In genomic region chr12:131711551-131712205, GRCh38 we compare ENCODE assay signal across 8 cellular contexts. TPM values are rescaled to one million over a fixed set of nuclear protein-coding genes. Genes with fewer than 3 reads are reported as not detected.
DNase-seq lines count a peak whose midpoint lies in the region; ATAC-seq and TF ChIP-seq lines count a peak whose summit lies in the region.

No MANE protein-coding gene starts in this region.

- H3K27me3 ChIP-seq in DOHH2 (ENCODE audit: control insufficient read depth, low read length) (no peaks in the 10 kb centered on the region), ectodermal cell (ENCODE audit: control insufficient read depth, insufficient read depth, low read length, poor library complexity, severe bottlenecking) (no peaks in the 10 kb centered on the region), neural cell (ENCODE audit: insufficient read depth, low read depth, low read length) (no peaks in the 10 kb centered on the region)

- H3K4me2 ChIP-seq in DOHH2 (ENCODE audit: low read length) (peak overlapping the region; percentile 92), neural cell (ENCODE audit: low read length) (peak overlapping the region; percentile 68)

- no peaks in the 10 kb centered on the region for H3K9me2 ChIP-seq in DOHH2 (replicated peaks; ENCODE audit: control insufficient read depth, low read length)
- no peaks in the 10 kb centered on the region for H3K9me2 ChIP-seq in neural cell (ENCODE audit: insufficient read depth, low read length)

- H3K27ac ChIP-seq in DOHH2 (ENCODE audit: low read depth, low read length) (no peak overlapping the region), ectodermal cell (ENCODE audit: insufficient read depth, low read depth, low read length, poor library complexity, severe bottlenecking) (no peak overlapping the region), neural cell (ENCODE audit: low read length) (peak overlapping the region; percentile 85)

- H3K79me2 ChIP-seq in DOHH2 (ENCODE audit: control insufficient read depth, low read length), result peaks cover 53% of the 10 kb centered on the region
- H3K79me2 ChIP-seq in neural cell (replicated peaks; ENCODE audit: insufficient read depth, low read length), result peaks cover 28% of the 10 kb centered on the region

- TF ChIP-seq RAD21 in neural cell (conservative IDR thresholded peaks at IDR 0.05), result peak; percentile 38

- H3K9ac ChIP-seq in neural cell (ENCODE audit: low read length), result peak overlapping the region; percentile 91

- DNase-seq in NAMALWA (ENCODE audit: low spot score), result peak; percentile 24
- no peak for DNase-seq in AG08396 (ENCODE audit: low spot score)
- DNase-seq in NK-92 treated with Interleukin-12 subunit alpha and Interleukin-12 subunit beta, amount 100 ng/mL, for 24 hours (lab: John Stamatoyannopoulos, UW), result no peak
- no peak for DNase-seq in NCI-H1105 (lab: John Stamatoyannopoulos, UW)

- H4K20me1 ChIP-seq in DOHH2 (ENCODE audit: control insufficient read depth, insufficient read depth, low read depth, low read length) (peaks cover 6% of the 10 kb centered on the region; the same call in 1 of the 2 replicates), neural cell (ENCODE audit: insufficient read depth) (no peaks in the 10 kb centered on the region)

- no peaks in the 10 kb centered on the region for H3F3A ChIP-seq in DOHH2 (ENCODE audit: control insufficient read depth, insufficient read depth)
- no peaks in the 10 kb centered on the region for H3F3A ChIP-seq in neural cell (ENCODE audit: insufficient read depth, low read length, poor library complexity, severe bottlenecking)

- TF ChIP-seq EP300 in neural cell (conservative IDR thresholded peaks at IDR 0.05; ENCODE audit: poor library complexity, severe bottlenecking), result no peak

- H2AFZ ChIP-seq in neural cell (ENCODE audit: low read depth, low read length), result peak overlapping the region; percentile 100

- no peak for TF ChIP-seq CTCF in DOHH2 (IDR thresholded peaks at IDR 0.05; ENCODE audit: low read depth, low read length, poor library complexity, severe bottlenecking)
- TF ChIP-seq CTCF in neural cell (IDR thresholded peaks at IDR 0.05; ENCODE audit: poor library complexity, severe bottlenecking), result no peak

- H3K4me1 ChIP-seq in DOHH2 (ENCODE audit: control insufficient read depth, low read length) (peaks cover 21% of the 10 kb centered on the region), ectodermal cell (ENCODE audit: control insufficient read depth, insufficient read depth, low read length) (peaks cover 5% of the 10 kb centered on the region)

- peaks cover 46% of the 10 kb centered on the region for H3K36me3 ChIP-seq in DOHH2 (ENCODE audit: control insufficient read depth, low read length)
- peaks cover 20% of the 10 kb centered on the region for H3K36me3 ChIP-seq in ectodermal cell (ENCODE audit: control insufficient read depth, insufficient read depth, low read length)
- H3K36me3 ChIP-seq in neural cell (ENCODE audit: insufficient read depth, low read length), result peaks cover 4% of the 10 kb centered on the region

- peak overlapping the region; percentile 97 for H3K4me3 ChIP-seq in DOHH2 (ENCODE audit: low read length)
- H3K4me3 ChIP-seq in ectodermal cell (ENCODE audit: insufficient read depth, low read depth, low read length), result peak overlapping the region; percentile 98
- H3K4me3 ChIP-seq in neural cell (ENCODE audit: low read length), result peak overlapping the region; percentile 91

- ATAC-seq in GM19395 (IDR thresholded peaks at IDR 0.05; ENCODE audit: unreplicated experiment), result no peak

- 1% methylated on average over 37 of the region's 37 CpGs for WGBS in ectodermal cell, 2 experiments

- H3K9me3 ChIP-seq in DOHH2 (ENCODE audit: control insufficient read depth, insufficient read depth, low read length), result no peaks in the 10 kb centered on the region
- no peaks in the 10 kb centered on the region for H3K9me3 ChIP-seq in ectodermal cell (ENCODE audit: control insufficient read depth, low read length)
- H3K9me3 ChIP-seq in neural cell (ENCODE audit: low read length), result no peaks in the 10 kb centered on the region

TF ChIP-seq in neural cell, 6 proteins besides CTCF, POLR2A, EP300 and RAD21:
- TF ChIP-seq EZH2 (IDR thresholded peaks at IDR 0.05; ENCODE audit: borderline replicate concordance, insufficient read depth, low read length, poor library complexity, severe bottlenecking) (no peak), MXI1 (conservative IDR thresholded peaks at IDR 0.05; ENCODE audit: poor library complexity, severe bottlenecking) (no peak), POLR2AphosphoS5 (IDR thresholded peaks at IDR 0.05) (no peak), SMC3 (conservative IDR thresholded peaks at IDR 0.05; ENCODE audit: poor library complexity) (peak; percentile 48)

RNA-seq across cellular contexts. Expression of gene SFSWAP, which starts 0.8 kb away (rescaled TPM):
- 47.3 TPM for polyA plus RNA-seq in ectodermal cell (2013, experiment 1 of 4)
- 44.8 TPM for polyA plus RNA-seq in ectodermal cell (2013, experiment 2 of 4)
- polyA plus RNA-seq in ectodermal cell (2013, experiment 3 of 4), result 40.0 TPM
- 43.9 TPM for polyA plus RNA-seq in ectodermal cell (2013, experiment 4 of 4)
- 49.5 and 56.6 TPM in 2 replicates for polyA plus RNA-seq in neural cell
- 48.0 TPM in 2 replicates for polyA minus RNA-seq in neural cell
